Comparison of ENCODE assay signal across 14 cellular contexts in genomic region chr1:33332357-33332789, GRCh38. TPM values are rescaled to one million over a fixed set of nuclear protein-coding genes. Genes with fewer than 3 reads are reported as not detected.
DNase-seq lines count a peak whose midpoint lies in the region; ATAC-seq and TF ChIP-seq lines count a peak whose summit lies in the region.
"Had no signal": no experiment of that assay in that cellular context is flagged by ENCODE, and none has a peak within 500 bp of the region (broad histone marks: within the 10 kb centered on the region; RNA-seq: fewer than 3 reads in every experiment).

No MANE protein-coding gene starts in this region.

- H3K36me3 ChIP-seq in lower lobe of right lung (peaks cover 76% of the 10 kb centered on the region), subcutaneous abdominal adipose tissue (ENCODE audit: control insufficient read depth in 5 of 5, insufficient read depth in 5 of 5, low read length in 5 of 5) (peaks cover 14 to 67% (median 60%) of the 10 kb centered on the region in 5 donors)

- H3K27me3 ChIP-seq in lower lobe of right lung (ENCODE audit: low read depth) (no peaks in the 10 kb centered on the region), subcutaneous abdominal adipose tissue (ENCODE audit: control insufficient read depth in 5 of 5, insufficient read depth in 4 of 5, low read length in 5 of 5) (no peaks in the 10 kb centered on the region)

- peaks cover 81% of the 10 kb centered on the region for H3K4me1 ChIP-seq in lower lobe of right lung
- H3K4me1 ChIP-seq in subcutaneous abdominal adipose tissue (ENCODE audit: control insufficient read depth in 5 of 5, insufficient read depth in 5 of 5, low read length in 5 of 5): peaks cover 19 to 55% (median 33%) of the 10 kb centered on the region in 5 donors

- H3K9me3 ChIP-seq in lower lobe of right lung: no peaks in the 10 kb centered on the region
- H3K9me3 ChIP-seq in subcutaneous abdominal adipose tissue (ENCODE audit: control insufficient read depth in 5 of 5, low read length in 5 of 5): no peaks in the 10 kb centered on the region

- H3K4me3 Mint-ChIP-seq in naive thymus-derived CD8-positive, alpha-beta T cell: no peak overlapping the region
- H3K4me3 Mint-ChIP-seq: activated CD4-positive, alpha-beta memory T cell treated with anti-CD3 and anti-CD28 coated beads for 36 hours; activated naive CD8-positive, alpha-beta T cell treated with anti-CD3 and anti-CD28 coated beads, Interleukin-2, amount 50 U/mL, for 24 hours had no signal

- no peak for DNase-seq in RWPE1 (ENCODE audit: low spot score)
- DNase-seq in cerebellar cortex (ENCODE audit: low spot score): peak; percentile 81
- DNase-seq in lower lobe of right lung: no peak
- no peak for DNase-seq in GM19240 (ENCODE audit: insufficient read length, low spot score)
- no peak for DNase-seq in naive thymus-derived CD8-positive, alpha-beta T cell
- DNase-seq: activated CD4-positive, alpha-beta memory T cell treated with anti-CD3 and anti-CD28 coated beads for 36 hours; activated naive CD8-positive, alpha-beta T cell treated with anti-CD3 and anti-CD28 coated beads, Interleukin-2, amount 50 U/mL, for 24 hours; DMS53; NCI-H2227 treated with DMSO at 0.1 percent for 48 hours had no signal

- CTCF ChIA-PET in RWPE1 (lab: Yijun Ruan, JAX): interaction anchor here (0.7 kb wide), 1 partner anchor 124 kb away, joined by 3 read pairs; no protein-coding TSS in a partner anchor

- H3K27me3 Mint-ChIP-seq in naive thymus-derived CD8-positive, alpha-beta T cell: no peaks in the 10 kb centered on the region
- H3K27me3 Mint-ChIP-seq: activated CD4-positive, alpha-beta memory T cell treated with anti-CD3 and anti-CD28 coated beads for 36 hours; activated naive CD8-positive, alpha-beta T cell treated with anti-CD3 and anti-CD28 coated beads, Interleukin-2, amount 50 U/mL, for 24 hours had no signal

- peak overlapping the region; percentile 70 for H3K27ac ChIP-seq in RWPE1
- peak overlapping the region; percentile 27 for H3K27ac ChIP-seq in lower lobe of right lung
- H3K27ac ChIP-seq in subcutaneous abdominal adipose tissue (ENCODE audit: low read depth, low read length): peak overlapping the region; percentile 14
- H3K27ac ChIP-seq: SK-N-MC had no signal

- peak overlapping the region in 1 of 10 donors; percentile 51 for H3K27ac Mint-ChIP-seq in naive thymus-derived CD8-positive, alpha-beta T cell
- H3K27ac Mint-ChIP-seq: activated CD4-positive, alpha-beta memory T cell treated with anti-CD3 and anti-CD28 coated beads for 36 hours; activated naive CD8-positive, alpha-beta T cell treated with anti-CD3 and anti-CD28 coated beads, Interleukin-2, amount 50 U/mL, for 24 hours had no signal

- H3K4me3 ChIP-seq in lower lobe of right lung (no peak overlapping the region), subcutaneous abdominal adipose tissue (ENCODE audit: low read depth in 1 of 5, low read length in 5 of 5) (no peak overlapping the region)
- H3K4me3 ChIP-seq: K562, SK-N-MC had no signal

- peaks cover 7 to 21% (median 18%) of the 10 kb centered on the region in 4 donors for H3K4me1 Mint-ChIP-seq in naive thymus-derived CD8-positive, alpha-beta T cell

- POLR2A ChIA-PET in RWPE1 (lab: Yijun Ruan, JAX; ENCODE audit: low non-redundant PET): no interaction called here
- POLR2A ChIA-PET in naive thymus-derived CD8-positive, alpha-beta T cell (lab: Charles Lee): no interaction called here

- TF ChIP-seq CTCF in RWPE1 (conservative IDR thresholded peaks at IDR 0.05; ENCODE audit: low read depth) (no peak), lower lobe of right lung (IDR thresholded peaks at IDR 0.05) (no peak)

- ATAC-seq in lower lobe of right lung (no peak), GM19023 (IDR thresholded peaks at IDR 0.05; ENCODE audit: unreplicated experiment) (no peak), GM18502 (IDR thresholded peaks at IDR 0.05; ENCODE audit: poor library complexity, unreplicated experiment) (no peak)
- ATAC-seq in naive thymus-derived CD8-positive, alpha-beta T cell: no peak
- ATAC-seq: activated naive CD8-positive, alpha-beta T cell treated with anti-CD3 and anti-CD28 coated beads, Interleukin-2, amount 50 U/mL, for 24 hours; K562 had no signal

- intact Hi-C loops in lower lobe of right lung (cut with DNase I): no loop called here

- H3K9ac ChIP-seq in subcutaneous abdominal adipose tissue (ENCODE audit: low read length in 5 of 5): no peak overlapping the region

- no peaks in the 10 kb centered on the region for H3K9me3 Mint-ChIP-seq in naive thymus-derived CD8-positive, alpha-beta T cell
- H3K9me3 Mint-ChIP-seq: activated CD4-positive, alpha-beta memory T cell treated with anti-CD3 and anti-CD28 coated beads for 36 hours; activated naive CD8-positive, alpha-beta T cell treated with anti-CD3 and anti-CD28 coated beads, Interleukin-2, amount 50 U/mL, for 24 hours had no signal

- H3K36me3 Mint-ChIP-seq in naive thymus-derived CD8-positive, alpha-beta T cell: peaks cover 0 to 76% (median 22%) of the 10 kb centered on the region in 3 donors

RNA-seq across cellular contexts. Expression of gene A3GALT2, which starts 11.5 kb away (rescaled TPM):
- not detected for total RNA-seq in lower lobe of right lung
- total RNA-seq in naive thymus-derived CD8-positive, alpha-beta T cell: not detected
- polyA plus RNA-seq in naive thymus-derived CD8-positive, alpha-beta T cell: not detected
- total RNA-seq: activated CD4-positive, alpha-beta memory T cell treated with anti-CD3 and anti-CD28 coated beads for 36 hours; K562 had no signal
- polyA plus RNA-seq: K562 had no signal

Comparison
In these comparisons a context has a peak if more than half of its experiments do, and no peak if none do; other contexts are left out.
1. H3K27ac ChIP-seq: peak in every context shown above with its lines; median percentile 70 in RWPE1; 27 in lower lobe of right lung; 14 in subcutaneous abdominal adipose tissue.